ENCODE assay signal across 15 cellular contexts in the genomic region with DNA sequence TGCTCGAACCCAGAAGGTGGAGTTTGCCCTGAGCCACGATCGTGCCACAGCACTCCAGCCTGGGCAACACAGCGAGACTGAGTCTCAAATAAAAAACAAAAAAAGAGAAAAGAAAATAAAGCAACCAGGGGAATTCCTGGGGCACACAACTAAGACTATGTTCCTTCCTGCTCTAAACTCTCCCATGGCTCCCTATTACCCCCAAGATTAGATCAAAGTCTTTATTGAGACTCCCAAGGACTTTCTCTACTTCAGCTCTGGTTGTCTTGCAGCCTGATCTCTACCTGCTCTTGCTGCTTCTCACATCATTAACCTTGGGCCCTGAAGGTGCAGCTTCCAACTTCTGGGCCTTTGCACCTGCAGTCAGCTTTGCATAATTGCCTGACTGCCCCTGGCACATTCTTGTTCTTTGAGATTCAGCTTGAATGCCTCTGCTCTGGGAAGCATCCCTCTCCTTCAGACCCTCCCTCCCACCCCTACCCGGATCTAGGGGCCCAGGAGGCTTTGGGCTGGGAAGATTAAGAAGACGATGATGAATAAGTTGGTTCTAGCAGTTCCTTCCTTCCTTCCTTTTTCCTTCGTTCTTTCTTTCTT. TPM values are rescaled to one million over a fixed set of nuclear protein-coding genes. Genes with fewer than 3 reads are reported as not detected.
A peak's percentile ranks its signal among the peaks of the same experiment; 100 is the strongest.
DNase-seq lines count a peak whose midpoint lies in the region; ATAC-seq and TF ChIP-seq lines count a peak whose summit lies in the region.
"Had no signal": no experiment of that assay in that cellular context is flagged by ENCODE, and none has a peak within 500 bp of the region (broad histone marks: within the 10 kb centered on the region; RNA-seq: fewer than 3 reads in every experiment).

No MANE protein-coding gene starts in this region.

- H3K4me2 ChIP-seq in H9 (ENCODE audit: insufficient read depth, insufficient read length, low read length): no peak overlapping the region

- intact Hi-C loops in CD8-positive, alpha-beta T cell (cut with DNase I, micrococcal nuclease): no loop called here
- intact Hi-C loops in naive thymus-derived CD4-positive, alpha-beta T cell (cut with micrococcal nuclease): no loop called here

- H4K20me1 ChIP-seq in H9 (ENCODE audit: control insufficient read depth, insufficient read depth, insufficient read length): no peaks in the 10 kb centered on the region

- no peak for ATAC-seq in CD8-positive, alpha-beta T cell
- ATAC-seq in naive thymus-derived CD4-positive, alpha-beta T cell: no peak
- ATAC-seq in foreskin keratinocyte: no peak
- ATAC-seq: left colon had no signal

- POLR2A ChIA-PET in CD8-positive, alpha-beta T cell (lab: Charles Lee): no interaction called here
- POLR2A ChIA-PET in naive thymus-derived CD4-positive, alpha-beta T cell (lab: Charles Lee): interaction anchor here (3.5 kb wide), 1 partner anchor 11 kb away, joined by 19 read pairs; no protein-coding TSS in a partner anchor

- no peak overlapping the region for H2BK20ac ChIP-seq in H9 (ENCODE audit: low read depth, low read length, poor library complexity, severe bottlenecking)

- no peak overlapping the region for H3K56ac ChIP-seq in H9 (ENCODE audit: insufficient read length, low read depth, low read length)

- no peak overlapping the region for H3K9ac ChIP-seq in H9 (ENCODE audit: extremely low read depth, insufficient read length, low read length)

- no peak overlapping the region for H2BK120ac ChIP-seq in H9 (ENCODE audit: low read depth, low read length, poor library complexity, severe bottlenecking)

- H3K4me3 Mint-ChIP-seq in CD8-positive, alpha-beta T cell: no peak overlapping the region
- peak overlapping the region in 1 of 2 experiments; percentile 56; a peak in 2 of 5 replicates for H3K4me3 Mint-ChIP-seq in H9
- no peak overlapping the region for H3K4me3 Mint-ChIP-seq in activated naive CD8-positive, alpha-beta T cell treated with anti-CD3 and anti-CD28 coated beads for 36 hours
- peak overlapping the region in 4 of 10 donors; percentile 1 to 93 (median 36) for H3K4me3 Mint-ChIP-seq in naive thymus-derived CD4-positive, alpha-beta T cell

- H3K4me3 ChIP-seq in CD8-positive, alpha-beta T cell (ENCODE audit: low read depth, low read length): no peak overlapping the region
- no peak overlapping the region for H3K4me3 ChIP-seq in naive thymus-derived CD4-positive, alpha-beta T cell (ENCODE audit: low read length)
- H3K4me3 ChIP-seq: colonic mucosa, SK-N-MC, tibial artery had no signal

- H3K79me1 ChIP-seq in H9 (ENCODE audit: insufficient read depth, low read depth, low read length, poor library complexity, severe bottlenecking): no peaks in the 10 kb centered on the region

- H2BK15ac ChIP-seq in H9 (ENCODE audit: low read depth, low read length): no peak overlapping the region

- no peak for TF ChIP-seq CTCF in CD8-positive, alpha-beta T cell (IDR thresholded peaks at IDR 0.05)
- TF ChIP-seq CTCF in H9 (conservative IDR thresholded peaks at IDR 0.05): no peak
- no peak for TF ChIP-seq CTCF in foreskin keratinocyte (conservative IDR thresholded peaks at IDR 0.05)

- H3K4me1 ChIP-seq in CD8-positive, alpha-beta T cell (ENCODE audit: insufficient read depth, low read length): peaks cover 33% of the 10 kb centered on the region
- peaks cover 4% of the 10 kb centered on the region; the same call in 1 of the 2 replicates for H3K4me1 ChIP-seq in H9 (ENCODE audit: insufficient read depth, low read length)
- peaks cover 15 to 20% of the 10 kb centered on the region in 2 donors for H3K4me1 ChIP-seq in naive thymus-derived CD4-positive, alpha-beta T cell (ENCODE audit: control insufficient read depth in 2 of 2, insufficient read depth in 2 of 2, low read length in 2 of 2)
- no peaks in the 10 kb centered on the region for H3K4me1 ChIP-seq in foreskin keratinocyte
- H3K4me1 ChIP-seq: colonic mucosa had no signal

- H3K4ac ChIP-seq in H9 (ENCODE audit: low read depth, low read length): no peak overlapping the region

- no peak overlapping the region for H3K18ac ChIP-seq in H9 (ENCODE audit: insufficient read length, low read depth, low read length)

- H3K14ac ChIP-seq in H9 (ENCODE audit: insufficient read depth, low read length): no peak overlapping the region

- no peak overlapping the region for H4K8ac ChIP-seq in H9 (replicated peaks; ENCODE audit: insufficient read length, low read depth, low read length)

- H3K23ac ChIP-seq in H9 (ENCODE audit: insufficient read length, low read depth, low read length): no peak overlapping the region

- 100% methylated on average over 1 of the region's 7 CpGs for WGBS in H9 (ENCODE audit: extremely low coverage, insufficient read length, low lambda C conversion rate)

- H3T11ph ChIP-seq in H9 (ENCODE audit: low read length): no peak overlapping the region

- no peaks in the 10 kb centered on the region for H3K79me2 ChIP-seq in H9 (ENCODE audit: insufficient read depth, low read length)

- no peaks in the 10 kb centered on the region for H3K23me2 ChIP-seq in H9 (ENCODE audit: insufficient read length, low read depth, low read length, poor library complexity, severe bottlenecking)

- H3K27me3 Mint-ChIP-seq in CD8-positive, alpha-beta T cell (ENCODE audit: low read depth): no peaks in the 10 kb centered on the region
- H3K27me3 Mint-ChIP-seq in H9 (ENCODE audit: low read depth): peaks cover 1% of the 10 kb centered on the region
- no peaks in the 10 kb centered on the region for H3K27me3 Mint-ChIP-seq in activated naive CD8-positive, alpha-beta T cell treated with anti-CD3 and anti-CD28 coated beads for 36 hours
- H3K27me3 Mint-ChIP-seq in naive thymus-derived CD4-positive, alpha-beta T cell: no peaks in the 10 kb centered on the region

- no peaks in the 10 kb centered on the region for H3K9me3 ChIP-seq in CD8-positive, alpha-beta T cell (ENCODE audit: low read length)
- H3K9me3 ChIP-seq in H9 (ENCODE audit: control insufficient read depth, low read depth, low read length): no peaks in the 10 kb centered on the region
- H3K9me3 ChIP-seq in naive thymus-derived CD4-positive, alpha-beta T cell (ENCODE audit: control insufficient read depth in 2 of 3, low read length in 3 of 3): no peaks in the 10 kb centered on the region
- H3K9me3 ChIP-seq: colonic mucosa, tibial artery had no signal

- peaks cover 43% of the 10 kb centered on the region for H3K4me1 Mint-ChIP-seq in CD8-positive, alpha-beta T cell (ENCODE audit: low read depth)
- peaks cover 26 to 35% of the 10 kb centered on the region in 2 experiments for H3K4me1 Mint-ChIP-seq in H9
- peaks cover 39% of the 10 kb centered on the region for H3K4me1 Mint-ChIP-seq in activated naive CD8-positive, alpha-beta T cell treated with anti-CD3 and anti-CD28 coated beads for 36 hours
- peaks cover 42 to 53% (median 46%) of the 10 kb centered on the region in 7 donors for H3K4me1 Mint-ChIP-seq in naive thymus-derived CD4-positive, alpha-beta T cell

- no peak overlapping the region for H4K5ac ChIP-seq in H9 (ENCODE audit: insufficient read length, low read depth, low read length)

- no peaks in the 10 kb centered on the region for H3K36me3 ChIP-seq in CD8-positive, alpha-beta T cell (ENCODE audit: insufficient read depth, low read length)
- no peaks in the 10 kb centered on the region for H3K36me3 ChIP-seq in naive thymus-derived CD4-positive, alpha-beta T cell (ENCODE audit: control insufficient read depth in 2 of 3, insufficient read depth in 3 of 3, low read length in 3 of 3)
- H3K36me3 ChIP-seq: colonic mucosa, tibial artery had no signal

- H2AFZ ChIP-seq in H9 (ENCODE audit: low read length): no peak overlapping the region

- H2AK5ac ChIP-seq in H9 (ENCODE audit: insufficient read length, low read length): no peak overlapping the region

- no peaks in the 10 kb centered on the region for H3K9me3 Mint-ChIP-seq in CD8-positive, alpha-beta T cell
- peaks cover 0 to 4% of the 10 kb centered on the region in 2 experiments; a peak in 2 of 5 replicates for H3K9me3 Mint-ChIP-seq in H9
- H3K9me3 Mint-ChIP-seq in activated naive CD8-positive, alpha-beta T cell treated with anti-CD3 and anti-CD28 coated beads for 36 hours: no peaks in the 10 kb centered on the region
- peaks cover 0 to 2% (median 0%) of the 10 kb centered on the region in 11 donors for H3K9me3 Mint-ChIP-seq in naive thymus-derived CD4-positive, alpha-beta T cell

- H3K36me3 Mint-ChIP-seq in CD8-positive, alpha-beta T cell: no peaks in the 10 kb centered on the region
- H3K36me3 Mint-ChIP-seq in H9 (ENCODE audit: insufficient read depth in 1 of 3, low read depth in 3 of 3): no peaks in the 10 kb centered on the region
- H3K36me3 Mint-ChIP-seq in activated naive CD8-positive, alpha-beta T cell treated with anti-CD3 and anti-CD28 coated beads for 36 hours: no peaks in the 10 kb centered on the region
- peaks cover 0 to 5% (median 0%) of the 10 kb centered on the region in 5 donors for H3K36me3 Mint-ChIP-seq in naive thymus-derived CD4-positive, alpha-beta T cell

- no peak overlapping the region for H2BK5ac ChIP-seq in H9 (ENCODE audit: insufficient read length, low read length)

- H2BK12ac ChIP-seq in H9 (ENCODE audit: insufficient read length, low read depth, low read length): no peak overlapping the region

- H4K91ac ChIP-seq in H9 (ENCODE audit: insufficient read length, low read depth, low read length): no peak overlapping the region

- CTCF ChIA-PET in CD8-positive, alpha-beta T cell (lab: Charles Lee): interaction anchor here (0.6 kb wide), 1 partner anchor 12 kb away, joined by 3 read pairs; no protein-coding TSS in a partner anchor
- CTCF ChIA-PET in naive thymus-derived CD4-positive, alpha-beta T cell (lab: Charles Lee): no interaction called here

- H3K27me3 ChIP-seq in CD8-positive, alpha-beta T cell (ENCODE audit: insufficient read depth, low read length): no peaks in the 10 kb centered on the region
- H3K27me3 ChIP-seq in H9 (ENCODE audit: insufficient read depth, low read length) (no peaks in the 10 kb centered on the region), foreskin keratinocyte (no peaks in the 10 kb centered on the region)
- H3K27me3 ChIP-seq in naive thymus-derived CD4-positive, alpha-beta T cell (ENCODE audit: control insufficient read depth in 2 of 2, insufficient read depth in 2 of 2, low read length in 2 of 2): no peaks in the 10 kb centered on the region
- H3K27me3 ChIP-seq: colonic mucosa had no signal

- no peak for DNase-seq in CD8-positive, alpha-beta T cell
- DNase-seq in H9: peak; percentile 86
- no peak for DNase-seq in activated naive CD8-positive, alpha-beta T cell treated with anti-CD3 and anti-CD28 coated beads for 36 hours
- no peak for DNase-seq in naive thymus-derived CD4-positive, alpha-beta T cell
- no peak for DNase-seq in KG1 (lab: John Stamatoyannopoulos, UW)
- DNase-seq in foreskin keratinocyte: no peak
- DNase-seq in RPMI8226: no peak
- DNase-seq: activated T-cell treated with anti-CD3 and anti-CD28 coated beads for 4 hours, colonic mucosa, head of caudate nucleus, left colon, NCI-H1092 treated with DMSO at 0.1 percent for 48 hours, tibial artery had no signal

- no peak overlapping the region for H3K27ac ChIP-seq in CD8-positive, alpha-beta T cell (ENCODE audit: low read depth, low read length)
- H3K27ac ChIP-seq in H9 (ENCODE audit: insufficient read length, low read depth, low read length): no peak overlapping the region
- H3K27ac ChIP-seq in naive thymus-derived CD4-positive, alpha-beta T cell (ENCODE audit: low read depth, low read length): peak overlapping the region; percentile 21
- H3K27ac ChIP-seq in foreskin keratinocyte: no peak overlapping the region
- H3K27ac ChIP-seq: colonic mucosa, SK-N-MC, tibial artery, VCaP had no signal

- peak overlapping the region; percentile 68 for H3K27ac Mint-ChIP-seq in CD8-positive, alpha-beta T cell
- peak overlapping the region; percentile 33 to 67 (median 37); a peak in 5 of 7 replicates for H3K27ac Mint-ChIP-seq in H9
- H3K27ac Mint-ChIP-seq in activated naive CD8-positive, alpha-beta T cell treated with anti-CD3 and anti-CD28 coated beads for 36 hours: peak overlapping the region; percentile 31
- H3K27ac Mint-ChIP-seq in naive thymus-derived CD4-positive, alpha-beta T cell: peak overlapping the region; percentile 73 to 98 (median 84)

RNA-seq across cellular contexts. Expression of gene CERS4, which starts 16.8 kb away (rescaled TPM):
- 1 to 10 TPM; 6.9 to 7.2 TPM for total RNA-seq in CD8-positive, alpha-beta T cell
- total RNA-seq in H9 (2021) (62.6 and 66.5 TPM in 2 replicates), foreskin keratinocyte (5.2 and 9.9 TPM in 2 replicates)
- total RNA-seq in activated naive CD8-positive, alpha-beta T cell treated with anti-CD3 and anti-CD28 coated beads for 36 hours: 10 to 100 TPM; 12.8 to 13.2 TPM
- total RNA-seq in naive thymus-derived CD4-positive, alpha-beta T cell: 10 to 100 TPM; 17.2 to 32.4 (median 27.4) TPM
- polyA plus RNA-seq in naive thymus-derived CD4-positive, alpha-beta T cell: 10 to 100 TPM; 11.2 to 12.3 TPM
- 5.5 and 9.8 TPM in 2 replicates for polyA plus RNA-seq in foreskin keratinocyte

RNA-seq across cellular contexts. Expression of gene FBN3, which starts 42.9 kb away (rescaled TPM):
- under 1 TPM; 0.03 to 0.06 TPM for total RNA-seq in CD8-positive, alpha-beta T cell
- total RNA-seq in H9 (2021) (24.9 and 31.0 TPM in 2 replicates), foreskin keratinocyte (not detected in 2 replicates)
- not detected for total RNA-seq in activated naive CD8-positive, alpha-beta T cell treated with anti-CD3 and anti-CD28 coated beads for 36 hours
- total RNA-seq in naive thymus-derived CD4-positive, alpha-beta T cell: not detected
- polyA plus RNA-seq in naive thymus-derived CD4-positive, alpha-beta T cell: not detected
- not detected in 2 replicates for polyA plus RNA-seq in foreskin keratinocyte
- total RNA-seq: left colon had no signal

Comparison
In these comparisons a context has a peak if more than half of its experiments do, and no peak if none do; other contexts are left out.
1. H3K27ac Mint-ChIP-seq: peak in every context shown above with its lines; median percentile 84 in naive thymus-derived CD4-positive, alpha-beta T cell; 68 in CD8-positive, alpha-beta T cell; 37 in H9; 31 in activated naive CD8-positive, alpha-beta T cell treated with anti-CD3 and anti-CD28 coated beads for 36 hours.
2. RNA of gene FBN3, which starts 42.9 kb away (total RNA-seq): 24.9 to 31.0 TPM in H9; 0.03 to 0.06 TPM in CD8-positive, alpha-beta T cell, not detected in activated naive CD8-positive, alpha-beta T cell treated with anti-CD3 and anti-CD28 coated beads for 36 hours, not detected in naive thymus-derived CD4-positive, alpha-beta T cell and not detected in foreskin keratinocyte; every median in the first group is over 10 times any median in the second.